Comparison of ENCODE assay signal across 8 cellular contexts in the genomic region with DNA sequence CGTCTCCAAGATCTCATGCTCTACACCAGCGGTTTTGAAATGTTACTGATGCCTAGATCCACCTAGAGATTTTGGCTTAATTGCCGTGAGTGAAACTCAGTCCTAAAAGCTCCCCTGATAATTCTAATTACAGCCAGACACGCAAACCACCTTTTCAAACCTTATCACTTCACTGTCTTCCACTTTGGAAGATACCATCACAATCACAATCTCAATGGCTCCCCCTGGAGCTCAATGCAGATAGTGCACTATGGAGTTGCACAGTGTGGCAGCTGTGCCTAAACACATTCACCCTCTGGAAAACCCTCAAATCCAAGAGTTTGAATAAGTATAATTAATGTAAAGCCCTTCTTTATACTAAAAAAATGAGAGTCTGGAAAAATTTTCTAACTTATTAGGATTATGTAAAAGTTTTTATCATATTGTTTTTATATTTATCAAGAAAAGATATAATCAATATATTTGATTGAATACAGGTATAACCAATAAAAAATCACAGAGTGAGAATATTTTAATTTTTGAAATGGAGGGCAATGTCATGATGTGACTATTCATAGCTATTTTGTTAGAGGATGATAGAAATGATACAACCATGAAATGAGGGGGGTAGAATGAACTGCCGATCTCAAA.
DNase-seq lines count a peak whose midpoint lies in the region; ATAC-seq and TF ChIP-seq lines count a peak whose summit lies in the region.

No MANE protein-coding gene starts in this region.

- H3K4me3 Mint-ChIP-seq in endothelial cell (ENCODE audit: unreplicated experiment) (no peak overlapping the region), type B pancreatic cell (no peak overlapping the region)

- no peaks in the 10 kb centered on the region for H3K9me3 Mint-ChIP-seq in endothelial cell (ENCODE audit: unreplicated experiment)
- H3K9me3 Mint-ChIP-seq in type B pancreatic cell = no peaks in the 10 kb centered on the region

- peak; percentile 88 for ATAC-seq in GM18520 (IDR thresholded peaks at IDR 0.05; ENCODE audit: unreplicated experiment)
- peak; percentile 91 for ATAC-seq in HG02981 (IDR thresholded peaks at IDR 0.05; ENCODE audit: unreplicated experiment)
- peak; percentile 76 for ATAC-seq in mucosa of descending colon

- intact Hi-C loops in mucosa of descending colon (cut with DNase I, micrococcal nuclease) = loop anchor here (2.0 to 10.0 kb wide), 2 partner anchors 100 to 642 kb away; partner anchors contain the start of gene SLC8A1 (in 1 of the 2)

- DNase-seq in AG08396 (ENCODE audit: low spot score) (peak; percentile 14), NCI-H1694 treated with DMSO at 0.1 percent for 48 hours (lab: John Stamatoyannopoulos, UW) (peak; percentile 43), T1000 (lab: John Stamatoyannopoulos, UW) (peak; percentile 3), endothelial cell (ENCODE audit: low spot score) (peak; percentile 74), mucosa of descending colon (peak in 2 of 3 donors; percentile 34 to 87), type B pancreatic cell (ENCODE audit: extremely low spot score, unreplicated experiment) (no peak)

- peak; percentile 89 for TF ChIP-seq CTCF in endothelial cell (IDR thresholded peaks at IDR 0.05; ENCODE audit: unreplicated experiment)
- peak; percentile 39 for TF ChIP-seq CTCF in mucosa of descending colon (IDR thresholded peaks at IDR 0.05)
- peak; percentile 84 for TF ChIP-seq CTCF in type B pancreatic cell (conservative IDR thresholded peaks at IDR 0.05)

- H3K27ac Mint-ChIP-seq in endothelial cell (ENCODE audit: unreplicated experiment) (no peak overlapping the region), type B pancreatic cell (no peak overlapping the region)

- H3K4me1 Mint-ChIP-seq in endothelial cell (ENCODE audit: unreplicated experiment) (no peaks in the 10 kb centered on the region), type B pancreatic cell (ENCODE audit: unreplicated experiment) (peaks cover 20% of the 10 kb centered on the region)

- H3K27me3 Mint-ChIP-seq in endothelial cell (ENCODE audit: unreplicated experiment) (no peaks in the 10 kb centered on the region), type B pancreatic cell (peaks cover 2% of the 10 kb centered on the region)

- no peaks in the 10 kb centered on the region for H3K9me3 ChIP-seq in mucosa of descending colon

- H3K4me1 ChIP-seq in mucosa of descending colon (ENCODE audit: low read depth) = no peaks in the 10 kb centered on the region

- no peaks in the 10 kb centered on the region for H3K36me3 ChIP-seq in mucosa of descending colon (ENCODE audit: low read depth)

- H3K36me3 Mint-ChIP-seq in endothelial cell (ENCODE audit: low read depth, unreplicated experiment) (no peaks in the 10 kb centered on the region), type B pancreatic cell (no peaks in the 10 kb centered on the region)

- H3K4me3 ChIP-seq in mucosa of descending colon = no peak overlapping the region

Comparison
In these comparisons a context has a peak if more than half of its experiments do, and no peak if none do; other contexts are left out.
1. CTCF ChIP-seq: peak in every context shown above with its lines; median percentile 89 in endothelial cell; 84 in type B pancreatic cell; 39 in mucosa of descending colon.